Comparison of ENCODE assay signal across 6 cellular contexts in the genomic region with DNA sequence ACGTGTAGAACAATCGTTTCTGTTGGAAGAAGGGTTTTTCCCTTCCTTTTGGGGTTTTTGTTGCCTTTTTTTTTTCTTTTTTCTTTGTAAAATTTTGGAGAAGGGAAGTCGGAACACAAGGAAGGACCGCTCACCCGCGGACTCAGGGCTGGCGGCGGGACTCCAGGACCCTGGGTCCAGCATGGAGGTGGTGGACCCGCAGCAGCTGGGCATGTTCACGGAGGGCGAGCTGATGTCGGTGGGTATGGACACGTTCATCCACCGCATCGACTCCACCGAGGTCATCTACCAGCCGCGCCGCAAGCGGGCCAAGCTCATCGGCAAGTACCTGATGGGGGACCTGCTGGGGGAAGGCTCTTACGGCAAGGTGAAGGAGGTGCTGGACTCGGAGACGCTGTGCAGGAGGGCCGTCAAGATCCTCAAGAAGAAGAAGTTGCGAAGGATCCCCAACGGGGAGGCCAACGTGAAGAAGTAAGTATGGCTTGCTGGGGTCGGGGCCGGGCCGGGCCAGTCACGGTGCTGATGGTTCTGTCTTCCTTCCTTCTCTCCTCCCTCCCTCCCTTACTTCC. TPM values are rescaled to one million over a fixed set of nuclear protein-coding genes. Genes with fewer than 3 reads are reported as not detected.
DNase-seq lines count a peak whose midpoint lies in the region; ATAC-seq and TF ChIP-seq lines count a peak whose summit lies in the region.

No MANE protein-coding gene starts in this region.

- H3K36me3 Mint-ChIP-seq in activated naive CD8-positive, alpha-beta T cell treated with anti-CD3 and anti-CD28 coated beads for 36 hours = peaks cover 26% of the 10 kb centered on the region

- H3K36me3 ChIP-seq in IMR-90 (ENCODE audit: control insufficient read depth, insufficient read depth, low read length) (peaks cover 3% of the 10 kb centered on the region; the same call in 1 of the 2 replicates), mesendoderm (ENCODE audit: control insufficient read depth, insufficient read depth, low read length) (peaks cover 2% of the 10 kb centered on the region)

- peak overlapping the region; percentile 93 for H3K4me3 Mint-ChIP-seq in activated naive CD8-positive, alpha-beta T cell treated with anti-CD3 and anti-CD28 coated beads for 36 hours

- H3K9me3 ChIP-seq in IMR-90 (ENCODE audit: control insufficient read depth, insufficient read depth, low read length) = no peaks in the 10 kb centered on the region

- H3K27ac ChIP-seq in IMR-90 (ENCODE audit: insufficient read depth, low read length) = peak overlapping the region; percentile 53
- H3K27ac ChIP-seq in mesendoderm (ENCODE audit: low read depth, low read length) = no peak overlapping the region

- H2AFZ ChIP-seq in IMR-90 (replicated peaks; ENCODE audit: low read length, poor library complexity) = peak overlapping the region; percentile 24

- no peak for TF ChIP-seq RAD21 in IMR-90 (IDR thresholded peaks at IDR 0.05; ENCODE audit: low read length)

- H3K14ac ChIP-seq in IMR-90 (replicated peaks; ENCODE audit: low read depth, low read length) = peak overlapping the region; percentile 68

- H4K91ac ChIP-seq in IMR-90 (ENCODE audit: insufficient read depth, low read depth, low read length) = peak overlapping the region; percentile 44; the same call in 1 of the 2 replicates

- H2BK5ac ChIP-seq in IMR-90 (ENCODE audit: low read depth, low read length, poor library complexity, severe bottlenecking) = peak overlapping the region; percentile 59
- H2BK5ac ChIP-seq in mesendoderm (ENCODE audit: low read length) = no peak overlapping the region

- H3K4me1 ChIP-seq in IMR-90 (ENCODE audit: control insufficient read depth, insufficient read depth, low read length) (peaks cover 18% of the 10 kb centered on the region), mesendoderm (ENCODE audit: control insufficient read depth, low read depth, low read length) (no peaks in the 10 kb centered on the region)

- H3K9ac ChIP-seq in IMR-90 (ENCODE audit: low read depth, low read length) (peak overlapping the region; percentile 86), mesendoderm (ENCODE audit: low read length) (peak overlapping the region; percentile 87)

- H2BK120ac ChIP-seq in IMR-90 (ENCODE audit: low read depth, low read length) (no peak overlapping the region), mesendoderm (ENCODE audit: low read depth, low read length) (no peak overlapping the region)

- dilution Hi-C loops in IMR-90 (cut with HindIII; ENCODE audit: low sequenced_read_pairs, unreplicated experiment) = no loop called here

- H2AK5ac ChIP-seq in IMR-90 (ENCODE audit: low read depth, low read length) (peak overlapping the region; percentile 38), mesendoderm (ENCODE audit: low read length) (no peak overlapping the region)

- H3K27me3 ChIP-seq in IMR-90 (ENCODE audit: control insufficient read depth, insufficient read depth, low read length) (no peaks in the 10 kb centered on the region), mesendoderm (ENCODE audit: insufficient read depth, low read length, poor library complexity) (no peaks in the 10 kb centered on the region)

- H3K4me1 Mint-ChIP-seq in activated naive CD8-positive, alpha-beta T cell treated with anti-CD3 and anti-CD28 coated beads for 36 hours = peaks cover 32% of the 10 kb centered on the region

- intact Hi-C loops in IMR-90 (cut with micrococcal nuclease) = no loop called here

- no peak for TF ChIP-seq POLR2A in IMR-90 (IDR thresholded peaks at IDR 0.05; ENCODE audit: low read depth, low read length)

- H2AK9ac ChIP-seq in IMR-90 (replicated peaks; ENCODE audit: low read depth, low read length, poor library complexity) = peak overlapping the region; percentile 19

- peak overlapping the region; percentile 84 for H3K27ac Mint-ChIP-seq in activated naive CD8-positive, alpha-beta T cell treated with anti-CD3 and anti-CD28 coated beads for 36 hours

- no peak overlapping the region for H2BK15ac ChIP-seq in IMR-90 (ENCODE audit: low read depth, low read length)
- H2BK15ac ChIP-seq in mesendoderm (replicated peaks; ENCODE audit: low read depth) = no peak overlapping the region

- BruUV-seq in IMR-90 (replicated peaks; lab: Mats Ljungman, UMichigan) = no TSS peak

- TF ChIP-seq CTCF in IMR-90 (conservative IDR thresholded peaks at IDR 0.05; ENCODE audit: low read depth, low read length) = no peak

- H3K56ac ChIP-seq in IMR-90 (ENCODE audit: extremely low read depth, insufficient read depth, low read length) (peak overlapping the region; percentile 8), mesendoderm (ENCODE audit: low read length) (peak overlapping the region; percentile 90)

- H3K9me1 ChIP-seq in IMR-90 (ENCODE audit: insufficient read depth, low read length) = peaks cover 22% of the 10 kb centered on the region

- H3K79me2 ChIP-seq in mesendoderm (ENCODE audit: control insufficient read depth, insufficient read depth, low read length) = peaks cover 46% of the 10 kb centered on the region

- CTCF ChIA-PET in IMR-90 (lab: Yijun Ruan, JAX) = no interaction called here

- in situ Hi-C loops in IMR-90 (cut with MboI; ENCODE audit: low sequenced_read_pairs) = no loop called here

- peaks cover 47% of the 10 kb centered on the region for H4K20me1 ChIP-seq in IMR-90 (ENCODE audit: insufficient read depth, low read length)

- H3K23ac ChIP-seq in IMR-90 (ENCODE audit: low read depth, low read length) (peak overlapping the region; percentile 79), mesendoderm (ENCODE audit: low read length) (peak overlapping the region; percentile 55)

- H2BK20ac ChIP-seq in IMR-90 (ENCODE audit: low read depth, low read length) = no peak overlapping the region

- H3K79me1 ChIP-seq in IMR-90 (ENCODE audit: low read depth in 1 of 2, low read length in 2 of 2) = peaks cover 12 to 58% of the 10 kb centered on the region in 2 experiments; a peak in 3 of 4 replicates
- peaks cover 5% of the 10 kb centered on the region for H3K79me1 ChIP-seq in mesendoderm (ENCODE audit: low read length)

- ATAC-seq in IMR-90 (ENCODE audit: low read depth) = no peak
- ATAC-seq in GM19023 (IDR thresholded peaks at IDR 0.05; ENCODE audit: unreplicated experiment) = no peak

- H4K8ac ChIP-seq in IMR-90 (ENCODE audit: low read depth in 2 of 2, low read length in 2 of 2) (no peak overlapping the region; a peak in 1 of 4 replicates), mesendoderm (ENCODE audit: low read depth, low read length) (no peak overlapping the region)

- no CpG with 5 or more reads among the region's 32 CpGs for WGBS in IMR-90 (ENCODE audit: extremely low coverage in 2 of 2, insufficient read length in 1 of 2), 2 experiments
- no CpG with 5 or more reads among the region's 32 CpGs for WGBS in mesendoderm (ENCODE audit: extremely low coverage, insufficient coverage, low lambda C conversion rate)

- H4K5ac ChIP-seq in IMR-90 (ENCODE audit: low read depth, low read length) (no peak overlapping the region), mesendoderm (ENCODE audit: low read length) (no peak overlapping the region)

- H3K4me3 ChIP-seq in IMR-90 (ENCODE audit: insufficient read depth, low read depth, low read length) (peak overlapping the region; percentile 71), mesendoderm (ENCODE audit: low read length) (peak overlapping the region; percentile 65)

- no peak for DNase-seq in IMR-90
- DNase-seq in activated naive CD8-positive, alpha-beta T cell treated with anti-CD3 and anti-CD28 coated beads for 36 hours = peak; percentile 35
- no peak for DNase-seq in mesendoderm
- DNase-seq in NCI-H2196 (lab: John Stamatoyannopoulos, UW; ENCODE audit: unreplicated experiment) = no peak
- no peak for DNase-seq in foreskin melanocyte

- no peaks in the 10 kb centered on the region for H3K9me3 Mint-ChIP-seq in activated naive CD8-positive, alpha-beta T cell treated with anti-CD3 and anti-CD28 coated beads for 36 hours

- peak overlapping the region; percentile 92 for H3K4me2 ChIP-seq in IMR-90 (ENCODE audit: low read depth, low read length)
- peak overlapping the region; percentile 90 for H3K4me2 ChIP-seq in mesendoderm (ENCODE audit: low read length)

- H3K18ac ChIP-seq in IMR-90 (ENCODE audit: low read depth, low read length) (no peak overlapping the region), mesendoderm (ENCODE audit: low read length) (peak overlapping the region; percentile 93)

- H3K4ac ChIP-seq in IMR-90 (ENCODE audit: low read depth, low read length) = peak overlapping the region; percentile 66
- H3K4ac ChIP-seq in mesendoderm (ENCODE audit: low read depth, low read length) = no peak overlapping the region

- POLR2A ChIA-PET in IMR-90 (lab: Charles Lee; ENCODE audit: unreplicated experiment) = interaction anchor here (0.6 kb wide), 1 partner anchor 63 kb away, joined by 7 read pairs; no protein-coding TSS in a partner anchor

- no peaks in the 10 kb centered on the region for H3K27me3 Mint-ChIP-seq in activated naive CD8-positive, alpha-beta T cell treated with anti-CD3 and anti-CD28 coated beads for 36 hours

RNA-seq across cellular contexts. Expression of a gene that starts 1.2 kb away (rescaled TPM):
- total RNA-seq in IMR-90 (2012; rRNA removed) = 39.3 and 45.0 TPM in 2 replicates
- 40.9 and 42.8 TPM in 2 replicates for polyA plus RNA-seq in IMR-90 (2012; rRNA removed)
- 35.6 and 50.4 TPM in 2 replicates for polyA plus RNA-seq in IMR-90 (2012; cell fraction: cytosol; rRNA removed)
- 146 and 257 TPM in 2 replicates for polyA plus RNA-seq in IMR-90 (2012; cell fraction: nucleus; rRNA removed; ENCODE audit: low replicate concordance)
- 10 to 100 TPM; 54.7 to 55.8 TPM for total RNA-seq in activated naive CD8-positive, alpha-beta T cell treated with anti-CD3 and anti-CD28 coated beads for 36 hours
- polyA plus RNA-seq in mesendoderm (2013, experiment 1 of 2) = 33.8 TPM
- 34.4 TPM for polyA plus RNA-seq in mesendoderm (2013, experiment 2 of 2)

RNA-seq across cellular contexts. Expression of a gene that starts 31.0 kb away (rescaled TPM):
- total RNA-seq in IMR-90 (2012; rRNA removed) = 0.18 and 0.56 TPM in 2 replicates
- 3.9 and 8.5 TPM in 2 replicates for polyA plus RNA-seq in IMR-90 (2012; rRNA removed)
- 3.2 and 7.9 TPM in 2 replicates for polyA plus RNA-seq in IMR-90 (2012; cell fraction: cytosol; rRNA removed)
- polyA plus RNA-seq in IMR-90 (2012; cell fraction: nucleus; rRNA removed; ENCODE audit: low replicate concordance) = 24.1 and 64.4 TPM in 2 replicates
- total RNA-seq in activated naive CD8-positive, alpha-beta T cell treated with anti-CD3 and anti-CD28 coated beads for 36 hours = under 1 TPM; 0.33 to 0.46 TPM
- 3.2 TPM for polyA plus RNA-seq in mesendoderm (2013, experiment 1 of 2)
- polyA plus RNA-seq in mesendoderm (2013, experiment 2 of 2) = 3.5 TPM

RNA-seq across cellular contexts. Expression of a gene that starts 32.7 kb away (rescaled TPM):
- 13.4 and 13.6 TPM in 2 replicates for total RNA-seq in IMR-90 (2012; rRNA removed)
- polyA plus RNA-seq in IMR-90 (2012; rRNA removed) = 40.4 and 40.5 TPM in 2 replicates
- 16.4 and 33.2 TPM in 2 replicates for polyA plus RNA-seq in IMR-90 (2012; cell fraction: cytosol; rRNA removed)
- polyA plus RNA-seq in IMR-90 (2012; cell fraction: nucleus; rRNA removed; ENCODE audit: low replicate concordance) = 123 and 292 TPM in 2 replicates
- 10 to 100 TPM; 50.5 to 51.6 TPM for total RNA-seq in activated naive CD8-positive, alpha-beta T cell treated with anti-CD3 and anti-CD28 coated beads for 36 hours
- polyA plus RNA-seq in mesendoderm (2013, experiment 1 of 2) = 16.7 TPM
- polyA plus RNA-seq in mesendoderm (2013, experiment 2 of 2) = 15.3 TPM

RNA-seq across cellular contexts. Expression of a gene that starts 34.7 kb away (rescaled TPM):
- total RNA-seq in IMR-90 (2012; rRNA removed) = 7.3 and 13.6 TPM in 2 replicates
- polyA plus RNA-seq in IMR-90 (2012; rRNA removed) = 140 and 189 TPM in 2 replicates
- 348 and 386 TPM in 2 replicates for polyA plus RNA-seq in IMR-90 (2012; cell fraction: cytosol; rRNA removed)
- polyA plus RNA-seq in IMR-90 (2012; cell fraction: nucleus; rRNA removed; ENCODE audit: low replicate concordance) = 72.4 and 213 TPM in 2 replicates
- total RNA-seq in activated naive CD8-positive, alpha-beta T cell treated with anti-CD3 and anti-CD28 coated beads for 36 hours = 100 to 1,000 TPM; 175 to 177 TPM
- 127 TPM for polyA plus RNA-seq in mesendoderm (2013, experiment 1 of 2)
- 122 TPM for polyA plus RNA-seq in mesendoderm (2013, experiment 2 of 2)

RNA-seq across cellular contexts. Expression of a gene that starts 41.6 kb away (rescaled TPM):
- 2.2 and 2.5 TPM in 2 replicates for total RNA-seq in IMR-90 (2012; rRNA removed)
- 24.1 and 26.0 TPM in 2 replicates for polyA plus RNA-seq in IMR-90 (2012; rRNA removed)
- polyA plus RNA-seq in IMR-90 (2012; cell fraction: cytosol; rRNA removed) = 39.2 and 47.7 TPM in 2 replicates
- polyA plus RNA-seq in IMR-90 (2012; cell fraction: nucleus; rRNA removed; ENCODE audit: low replicate concordance) = 97.0 and 144 TPM in 2 replicates
- 10 to 100 TPM; 29.3 to 29.6 TPM for total RNA-seq in activated naive CD8-positive, alpha-beta T cell treated with anti-CD3 and anti-CD28 coated beads for 36 hours
- polyA plus RNA-seq in mesendoderm (2013, experiment 1 of 2) = 133 TPM
- polyA plus RNA-seq in mesendoderm (2013, experiment 2 of 2) = 131 TPM
